ENCODE assay signal across 8 cellular contexts in the genomic region with DNA sequence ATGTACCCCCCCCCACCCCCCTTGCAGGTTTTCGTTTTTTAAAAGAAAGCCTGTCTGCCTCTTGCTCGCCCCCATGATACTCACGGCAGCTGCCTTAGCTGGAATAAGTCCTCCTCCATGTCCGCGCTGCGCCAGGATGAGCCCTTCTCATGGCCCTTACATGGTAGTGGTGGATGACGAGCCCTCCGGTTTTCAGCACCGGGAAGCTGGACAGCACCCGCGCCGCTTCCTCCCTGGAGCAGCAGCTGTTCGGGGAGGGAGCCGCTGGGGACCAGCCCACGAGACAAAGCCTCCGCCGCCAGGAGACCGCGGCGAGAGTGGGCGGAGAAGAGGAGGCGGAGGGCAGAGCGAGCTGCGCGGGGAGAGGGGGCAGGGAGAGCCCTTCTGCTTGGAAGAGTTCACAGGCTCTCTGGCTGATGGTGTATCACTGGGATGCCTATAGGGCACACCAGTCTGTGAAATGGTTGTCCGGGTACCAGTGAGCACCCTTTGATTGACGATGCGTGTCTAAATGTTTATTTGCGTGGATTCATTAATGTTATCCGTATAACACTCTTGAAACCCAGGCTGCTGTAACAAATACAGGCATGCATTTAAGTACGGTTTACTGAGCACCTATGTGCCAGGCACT. TPM values are rescaled to one million over a fixed set of nuclear protein-coding genes. Genes with fewer than 3 reads are reported as not detected.
DNase-seq lines count a peak whose midpoint lies in the region; TF ChIP-seq lines count a peak whose summit lies in the region.

A gene with protein sequence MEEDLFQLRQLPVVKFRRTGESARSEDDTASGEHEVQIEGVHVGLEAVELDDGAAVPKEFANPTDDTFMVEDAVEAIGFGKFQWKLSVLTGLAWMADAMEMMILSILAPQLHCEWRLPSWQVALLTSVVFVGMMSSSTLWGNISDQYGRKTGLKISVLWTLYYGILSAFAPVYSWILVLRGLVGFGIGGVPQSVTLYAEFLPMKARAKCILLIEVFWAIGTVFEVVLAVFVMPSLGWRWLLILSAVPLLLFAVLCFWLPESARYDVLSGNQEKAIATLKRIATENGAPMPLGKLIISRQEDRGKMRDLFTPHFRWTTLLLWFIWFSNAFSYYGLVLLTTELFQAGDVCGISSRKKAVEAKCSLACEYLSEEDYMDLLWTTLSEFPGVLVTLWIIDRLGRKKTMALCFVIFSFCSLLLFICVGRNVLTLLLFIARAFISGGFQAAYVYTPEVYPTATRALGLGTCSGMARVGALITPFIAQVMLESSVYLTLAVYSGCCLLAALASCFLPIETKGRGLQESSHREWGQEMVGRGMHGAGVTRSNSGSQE (minus strand): TSS at position 319 of the 631 bp plus-strand sequence. CDS start 200 bp downstream, at position 119.

- no peak within 1 kb of the TSS for H3K27ac ChIP-seq in substantia nigra (ENCODE audit: low read depth, low read length, poor library complexity, severe bottlenecking)

- H3K4me3 ChIP-seq in AG10803 (ENCODE audit: low read length) (no peak within 1 kb of the TSS; the same call in 1 of the 2 replicates), fibroblast of mammary gland (ENCODE audit: control insufficient read depth, low read depth, low read length) (no peak within 1 kb of the TSS)

- no peak for TF ChIP-seq CTCF in AG10803 (conservative IDR thresholded peaks at IDR 0.05; ENCODE audit: low read length)
- TF ChIP-seq CTCF in fibroblast of mammary gland (conservative IDR thresholded peaks at IDR 0.05; ENCODE audit: control insufficient read depth, insufficient read depth, low read depth, low read length), result no peak

- DNase-seq in AG10803 (ENCODE audit: low read depth) (peak; percentile 64), HPDE6-E6E7 (ENCODE audit: extremely low spot score) (peak; percentile 62), NCI-H69 (lab: John Stamatoyannopoulos, UW) (peak; percentile 95), activated T-cell treated with anti-CD3 and anti-CD28 coated beads for 4 hours (peak; percentile 11), fibroblast of mammary gland (ENCODE audit: low read depth) (peak; percentile 72), myocyte (ENCODE audit: low read depth) (peak; percentile 93), substantia nigra (lab: John Stamatoyannopoulos, UW) (peak; percentile 1 to 86 (median 70))
- DNase-seq in effector CD8-positive, alpha-beta T cell (lab: John Stamatoyannopoulos, UW), result no peak

RNA-seq across cellular contexts. Expression of the gene that starts here (rescaled TPM):
- under 0.01 and 0.03 TPM in 2 replicates for total RNA-seq in myocyte
- polyA plus RNA-seq in myocyte (2012), result 0.08 TPM

Comparison
In these comparisons a context has a peak if more than half of its experiments do, and no peak if none do; other contexts are left out.
1. Peak in DNase-seq in myocyte; RNA of the gene not detected or under 1 TPM.